ENCODE assay signal across 9 cellular contexts in the genomic region with DNA sequence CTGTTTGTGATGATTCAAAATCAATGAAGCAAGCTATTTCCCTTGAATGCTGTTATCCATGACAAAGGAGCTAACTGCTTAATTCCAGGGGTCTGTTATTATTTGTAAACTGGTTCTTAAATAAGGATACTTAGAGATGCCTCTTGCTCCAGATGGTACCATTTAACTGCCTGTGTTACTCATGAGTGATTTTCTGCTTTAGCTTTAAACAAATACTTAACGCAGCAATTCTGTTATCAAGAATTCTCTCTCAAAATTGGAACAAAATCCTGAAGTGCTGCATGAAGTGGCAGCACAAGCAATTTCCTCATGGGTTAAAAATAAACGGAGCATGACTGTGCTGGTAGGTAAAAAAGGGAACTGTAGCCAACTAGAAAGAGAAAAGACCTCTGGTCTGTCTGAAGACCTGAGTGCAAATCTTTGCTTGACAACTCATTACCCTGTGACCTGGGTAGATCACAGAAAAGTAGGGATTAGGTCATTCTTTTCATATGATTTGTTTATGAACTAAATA.
DNase-seq lines count a peak whose midpoint lies in the region; ATAC-seq and TF ChIP-seq lines count a peak whose summit lies in the region.
"Had no signal": no experiment of that assay in that cellular context is flagged by ENCODE, and none has a peak within 500 bp of the region (broad histone marks: within the 10 kb centered on the region; RNA-seq: fewer than 3 reads in every experiment).

No MANE protein-coding gene starts in this region.

- H3K27me3 Mint-ChIP-seq in activated T-cell treated with anti-CD3 and anti-CD28 coated beads, Interleukin-2, amount 50 U/mL, for 72 hours (ENCODE audit: low read depth) = no peaks in the 10 kb centered on the region

- no peak overlapping the region; the same call in 1 of the 2 replicates for H3K9ac ChIP-seq in OCI-LY3 (ENCODE audit: low read length)

- peak overlapping the region; percentile 9; the same call in 1 of the 2 replicates for H3K27ac ChIP-seq in OCI-LY3 (ENCODE audit: low read length)
- H3K27ac ChIP-seq in spleen = peak overlapping the region in 2 of 8 donors; percentile 11 to 12
- H3K27ac ChIP-seq: C4-2B had no signal

- TF ChIP-seq CTCF in OCI-LY3 (IDR thresholded peaks at IDR 0.05; ENCODE audit: low read depth, low read length) (no peak), spleen (IDR thresholded peaks at IDR 0.05 in 8 of 11, conservative IDR thresholded peaks at IDR 0.05 in 3 of 11) (no peak)

- TF ChIP-seq POLR2A in spleen (IDR thresholded peaks at IDR 0.05) = no peak

- intact Hi-C loops in Right ventricle myocardium inferior (cut with DNase I) (loop anchor here (1.0 kb wide), 1 partner anchor 34 kb away; no protein-coding TSS in a partner anchor), cardiac septum (cut with DNase I) (no loop called here), spleen (cut with DNase I; ENCODE audit: low total_unique reads) (no loop called here)

- peaks cover 16% of the 10 kb centered on the region for H3K4me1 ChIP-seq in OCI-LY3 (ENCODE audit: low read length)
- peaks cover 0 to 16% (median 5%) of the 10 kb centered on the region in 6 donors for H3K4me1 ChIP-seq in spleen

- no peak for DNase-seq in Right ventricle myocardium inferior (ENCODE audit: missing footprints)
- no peak for DNase-seq in cardiac septum (ENCODE audit: low spot score)
- DNase-seq in midbrain (lab: John Stamatoyannopoulos, UW) = peak; percentile 28
- DNase-seq in activated CD4-positive, alpha-beta T cell treated with anti-CD3 and anti-CD28 coated beads, Interleukin-2, amount 50 U/mL, for 1 hour = no peak
- no peak for DNase-seq in activated T-cell treated with anti-CD3 and anti-CD28 coated beads, Interleukin-2, amount 50 U/mL, for 72 hours
- no peak for DNase-seq in spleen

- H3K36me3 ChIP-seq in OCI-LY3 (replicated peaks; ENCODE audit: low read depth, low read length) (no peaks in the 10 kb centered on the region), spleen (no peaks in the 10 kb centered on the region)

- H3K36me3 Mint-ChIP-seq in activated T-cell treated with anti-CD3 and anti-CD28 coated beads, Interleukin-2, amount 50 U/mL, for 72 hours (ENCODE audit: insufficient read depth in 2 of 2) = no peaks in the 10 kb centered on the region

- no peaks in the 10 kb centered on the region for H3K4me1 Mint-ChIP-seq in activated T-cell treated with anti-CD3 and anti-CD28 coated beads, Interleukin-2, amount 50 U/mL, for 72 hours (ENCODE audit: low read depth)

- peak overlapping the region; percentile 55 for H3K4me2 ChIP-seq in OCI-LY3 (ENCODE audit: low read length)

- no peak overlapping the region for H3K4me3 Mint-ChIP-seq in activated T-cell treated with anti-CD3 and anti-CD28 coated beads, Interleukin-2, amount 50 U/mL, for 72 hours

- H3K9me3 ChIP-seq in OCI-LY3 (ENCODE audit: insufficient read depth, low read length) (no peaks in the 10 kb centered on the region), spleen (peaks cover 0 to 6% (median 0%) of the 10 kb centered on the region in 8 donors)

- no peak overlapping the region for H3K27ac Mint-ChIP-seq in activated T-cell treated with anti-CD3 and anti-CD28 coated beads, Interleukin-2, amount 50 U/mL, for 72 hours

- no peaks in the 10 kb centered on the region for H3K27me3 ChIP-seq in OCI-LY3 (ENCODE audit: low read depth, low read length)
- H3K27me3 ChIP-seq in spleen (replicated peaks in 1 of 7) = no peaks in the 10 kb centered on the region

- H3K9me3 Mint-ChIP-seq in activated T-cell treated with anti-CD3 and anti-CD28 coated beads, Interleukin-2, amount 50 U/mL, for 72 hours = peaks cover 0 to 3% of the 10 kb centered on the region in 2 donors

- H4K20me1 ChIP-seq in OCI-LY3 (ENCODE audit: insufficient read depth, low read length) = no peaks in the 10 kb centered on the region

- WGBS in spleen, 5 donors = 7 to 14% (median 7%) methylated on average over 2 of the region's 2 CpGs

- no peaks in the 10 kb centered on the region for H3K79me2 ChIP-seq in OCI-LY3 (ENCODE audit: low read length)

- H3K4me3 ChIP-seq in OCI-LY3 (ENCODE audit: low read length) = no peak overlapping the region
- no peak overlapping the region for H3K4me3 ChIP-seq in spleen

- peak; percentile 79 for ATAC-seq in Right ventricle myocardium inferior
- peak; percentile 94 for ATAC-seq in HG03280 (IDR thresholded peaks at IDR 0.05; ENCODE audit: unreplicated experiment)
- ATAC-seq in activated T-cell treated with anti-CD3 and anti-CD28 coated beads, Interleukin-2, amount 50 U/mL, for 72 hours (replicated peaks in 1 of 2) = no peak

- H2AFZ ChIP-seq in OCI-LY3 (ENCODE audit: low read depth, low read length) = no peak overlapping the region

Comparison
In these comparisons a context has a peak if more than half of its experiments do, and no peak if none do; other contexts are left out.
1. ATAC-seq: peak in Right ventricle myocardium inferior (single experiment) and HG03280 (single experiment); none in activated T-cell treated with anti-CD3 and anti-CD28 coated beads, Interleukin-2, amount 50 U/mL, for 72 hours (0 of 2).